ENCODE assay signal across 15 cellular contexts in genomic region chr12:117090816-117091711, GRCh38. TPM values are rescaled to one million over a fixed set of nuclear protein-coding genes. Genes with fewer than 3 reads are reported as not detected.
A peak's percentile ranks its signal among the peaks of the same experiment; 100 is the strongest.
DNase-seq lines count a peak whose midpoint lies in the region; ATAC-seq and TF ChIP-seq lines count a peak whose summit lies in the region.
"Had no signal": no experiment of that assay in that cellular context is flagged by ENCODE, and none has a peak within 500 bp of the region (broad histone marks: within the 10 kb centered on the region; RNA-seq: fewer than 3 reads in every experiment).

No MANE protein-coding gene starts in this region.

- peaks cover 41% of the 10 kb centered on the region for H3K27me3 Mint-ChIP-seq in chondrocyte (ENCODE audit: low read depth)
- H3K27me3 Mint-ChIP-seq in T-helper 2 cell treated with Interferon-gamma antibody and Interleukin-4, amounts not matched to agents 5 μg/mL and 100 μg/mL, for 36 hours (ENCODE audit: low read depth): no peaks in the 10 kb centered on the region
- H3K27me3 Mint-ChIP-seq in activated naive CD8-positive, alpha-beta T cell treated with anti-CD3 and anti-CD28 coated beads for 36 hours: no peaks in the 10 kb centered on the region
- H3K27me3 Mint-ChIP-seq: activated CD4-positive, alpha-beta T cell treated with anti-CD3 and anti-CD28 coated beads for 36 hours; activated T-helper 17 cell treated with anti-CD3 and anti-CD28 coated beads, Interleukin-2, amount 50 U/mL, for 72 hours; B cell had no signal

- H3K4me3 Mint-ChIP-seq in chondrocyte (ENCODE audit: unreplicated experiment): no peak overlapping the region
- H3K4me3 Mint-ChIP-seq in T-helper 2 cell treated with Interferon-gamma antibody and Interleukin-4, amounts not matched to agents 5 μg/mL and 100 μg/mL, for 36 hours: no peak overlapping the region
- H3K4me3 Mint-ChIP-seq in activated naive CD8-positive, alpha-beta T cell treated with anti-CD3 and anti-CD28 coated beads for 36 hours: no peak overlapping the region
- H3K4me3 Mint-ChIP-seq: activated CD4-positive, alpha-beta T cell treated with anti-CD3 and anti-CD28 coated beads for 36 hours; activated T-helper 17 cell treated with anti-CD3 and anti-CD28 coated beads, Interleukin-2, amount 50 U/mL, for 72 hours; B cell had no signal

- no peak for TF ChIP-seq CTCF in chondrocyte (IDR thresholded peaks at IDR 0.05)

- peak; percentile 79 for DNase-seq in COLO829 (ENCODE audit: low spot score)
- DNase-seq in HuH-7.5 (ENCODE audit: low spot score): peak; percentile 56
- peak; percentile 61 for DNase-seq in chondrocyte (ENCODE audit: low spot score)
- peak; percentile 72 for DNase-seq in mucosa of gallbladder (ENCODE audit: low spot score)
- no peak for DNase-seq in T-helper 2 cell treated with Interferon-gamma antibody and Interleukin-4, amounts not matched to agents 5 μg/mL and 100 μg/mL, for 36 hours (ENCODE audit: low spot score)
- no peak for DNase-seq in activated naive CD8-positive, alpha-beta T cell treated with anti-CD3 and anti-CD28 coated beads for 36 hours
- DNase-seq in Ammon's horn (ENCODE audit: low spot score): no peak
- DNase-seq: activated CD4-positive, alpha-beta T cell treated with anti-CD3 and anti-CD28 coated beads for 36 hours; head of caudate nucleus; NCI-H1105; psoas muscle; SW 1271 had no signal

- H3K27ac Mint-ChIP-seq in chondrocyte (ENCODE audit: unreplicated experiment): no peak overlapping the region
- H3K27ac Mint-ChIP-seq in T-helper 2 cell treated with Interferon-gamma antibody and Interleukin-4, amounts not matched to agents 5 μg/mL and 100 μg/mL, for 36 hours: no peak overlapping the region
- H3K27ac Mint-ChIP-seq in activated naive CD8-positive, alpha-beta T cell treated with anti-CD3 and anti-CD28 coated beads for 36 hours: no peak overlapping the region
- H3K27ac Mint-ChIP-seq: activated CD4-positive, alpha-beta T cell treated with anti-CD3 and anti-CD28 coated beads for 36 hours; activated T-helper 17 cell treated with anti-CD3 and anti-CD28 coated beads, Interleukin-2, amount 50 U/mL, for 72 hours; B cell had no signal

- peaks cover 5% of the 10 kb centered on the region for H3K4me1 Mint-ChIP-seq in chondrocyte (ENCODE audit: low read depth)
- H3K4me1 Mint-ChIP-seq in T-helper 2 cell treated with Interferon-gamma antibody and Interleukin-4, amounts not matched to agents 5 μg/mL and 100 μg/mL, for 36 hours (ENCODE audit: low read depth): no peaks in the 10 kb centered on the region
- H3K4me1 Mint-ChIP-seq in activated naive CD8-positive, alpha-beta T cell treated with anti-CD3 and anti-CD28 coated beads for 36 hours: no peaks in the 10 kb centered on the region
- H3K4me1 Mint-ChIP-seq: activated CD4-positive, alpha-beta T cell treated with anti-CD3 and anti-CD28 coated beads for 36 hours; activated T-helper 17 cell treated with anti-CD3 and anti-CD28 coated beads, Interleukin-2, amount 50 U/mL, for 72 hours; B cell had no signal

- H3K36me3 Mint-ChIP-seq in chondrocyte (ENCODE audit: low read depth): peaks cover 6% of the 10 kb centered on the region
- peaks cover 9% of the 10 kb centered on the region for H3K36me3 Mint-ChIP-seq in T-helper 2 cell treated with Interferon-gamma antibody and Interleukin-4, amounts not matched to agents 5 μg/mL and 100 μg/mL, for 36 hours (ENCODE audit: low read depth)
- H3K36me3 Mint-ChIP-seq in activated naive CD8-positive, alpha-beta T cell treated with anti-CD3 and anti-CD28 coated beads for 36 hours: peaks cover 10% of the 10 kb centered on the region

- peaks cover 15% of the 10 kb centered on the region for H3K9me3 Mint-ChIP-seq in chondrocyte (ENCODE audit: low read depth)
- peaks cover 12% of the 10 kb centered on the region for H3K9me3 Mint-ChIP-seq in T-helper 2 cell treated with Interferon-gamma antibody and Interleukin-4, amounts not matched to agents 5 μg/mL and 100 μg/mL, for 36 hours
- peaks cover 12% of the 10 kb centered on the region for H3K9me3 Mint-ChIP-seq in activated naive CD8-positive, alpha-beta T cell treated with anti-CD3 and anti-CD28 coated beads for 36 hours

- ATAC-seq in GM21717 (IDR thresholded peaks at IDR 0.05; ENCODE audit: unreplicated experiment): no peak
- ATAC-seq: activated CD4-positive, alpha-beta T cell treated with anti-CD3 and anti-CD28 coated beads for 36 hours; activated T-helper 17 cell treated with anti-CD3 and anti-CD28 coated beads, Interleukin-2, amount 50 U/mL, for 72 hours; psoas muscle had no signal

RNA-seq across cellular contexts. Expression of gene TESC, which starts 8.2 kb away (rescaled TPM):
- total RNA-seq in chondrocyte (not detected in 3 replicates), mucosa of gallbladder (260 TPM)
- 10 to 100 TPM; 28.6 to 29.7 TPM for total RNA-seq in activated naive CD8-positive, alpha-beta T cell treated with anti-CD3 and anti-CD28 coated beads for 36 hours

Comparison
In these comparisons a context has a peak if more than half of its experiments do, and no peak if none do; other contexts are left out.
1. DNase-seq: peak in COLO829 (single experiment), HuH-7.5 (single experiment), chondrocyte (single experiment) and mucosa of gallbladder (single experiment); none in T-helper 2 cell treated with Interferon-gamma antibody and Interleukin-4, amounts not matched to agents 5 μg/mL and 100 μg/mL, for 36 hours (single experiment), activated naive CD8-positive, alpha-beta T cell treated with anti-CD3 and anti-CD28 coated beads for 36 hours (single experiment) and Ammon's horn (single experiment).
2. RNA of gene TESC, which starts 8.2 kb away (total RNA-seq): 260 TPM in mucosa of gallbladder (single experiment) and 28.6 to 29.7 TPM in activated naive CD8-positive, alpha-beta T cell treated with anti-CD3 and anti-CD28 coated beads for 36 hours; not detected in chondrocyte; every median in the first group is over 10 times any median in the second.